8 cellular contexts compared by ENCODE assay signal in the genomic region with DNA sequence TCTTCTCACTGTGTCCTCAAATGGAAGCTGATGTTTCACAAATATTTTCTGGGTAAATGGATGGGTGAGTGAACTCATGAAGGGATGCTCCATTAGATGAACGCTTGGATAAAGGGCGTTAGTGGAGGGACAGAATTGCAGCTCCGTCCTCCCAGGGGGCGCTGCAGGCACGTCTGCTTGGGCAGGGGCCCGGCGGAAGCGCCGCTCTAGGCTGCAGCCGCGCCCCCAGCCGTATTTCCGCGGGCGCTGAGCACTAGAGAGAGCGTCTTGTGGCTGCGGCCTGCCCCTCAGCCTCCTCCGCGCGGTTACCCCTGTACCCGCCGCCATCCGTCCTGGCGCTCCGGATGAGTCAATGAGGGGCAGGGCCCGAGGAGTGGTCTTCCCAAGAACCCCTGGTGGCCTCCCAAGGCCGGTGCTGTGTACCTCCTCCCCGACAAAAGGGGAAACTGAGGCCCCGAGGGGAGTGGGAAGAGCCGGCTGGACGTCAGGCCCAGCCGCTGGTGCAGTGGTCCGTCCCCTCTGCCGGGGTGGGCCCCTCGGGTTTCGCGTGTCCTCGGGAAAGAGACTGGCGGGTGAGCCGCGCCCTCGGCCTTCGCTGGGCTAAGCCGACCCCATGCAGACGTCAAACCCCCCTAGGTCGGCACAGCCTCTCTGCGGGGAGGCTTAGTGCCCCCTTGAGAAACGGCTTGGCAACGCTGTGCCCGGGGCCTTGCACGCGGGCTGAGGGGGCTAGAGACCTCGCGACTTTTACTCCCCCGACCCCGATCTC. TPM values are rescaled to one million over a fixed set of nuclear protein-coding genes. Genes with fewer than 3 reads are reported as not detected.
A peak's percentile ranks its signal among the peaks of the same experiment; 100 is the strongest.
DNase-seq lines count a peak whose midpoint lies in the region; ATAC-seq lines count a peak whose summit lies in the region.

No MANE protein-coding gene starts in this region.

- H3K27me3 ChIP-seq in HUES48 (ENCODE audit: control insufficient read depth, insufficient read depth, low read length) (no peaks in the 10 kb centered on the region), endocrine pancreas (ENCODE audit: control insufficient read depth, insufficient read depth, low read length) (no peaks in the 10 kb centered on the region), mesendoderm (ENCODE audit: insufficient read depth, low read length, poor library complexity) (no peaks in the 10 kb centered on the region)

- peak overlapping the region; percentile 49 for H3K4me2 ChIP-seq in mesendoderm (ENCODE audit: low read length)

- H3K18ac ChIP-seq in mesendoderm (ENCODE audit: low read length) = peak overlapping the region; percentile 64

- H2AK5ac ChIP-seq in mesendoderm (ENCODE audit: low read length) = peak overlapping the region; percentile 39

- peak; percentile 91 for DNase-seq in COR-L47 (lab: John Stamatoyannopoulos, UW)
- peak; percentile 86 for DNase-seq in NOMO-1 treated with DMSO at 0.1 percent for 48 hours (lab: John Stamatoyannopoulos, UW; ENCODE audit: unreplicated experiment)
- peak; percentile 94 for DNase-seq in activated CD8-positive, alpha-beta memory T cell treated with anti-CD3 and anti-CD28 coated beads, Interleukin-2, amount 10 ng/mL, durations not matched to agents 7 days and 5 days
- DNase-seq in mesendoderm = peak; percentile 95
- peak; percentile 83 for DNase-seq in stimulated activated CD8-positive, alpha-beta memory T cell treated with anti-CD3 and anti-CD28 coated beads, Interleukin-12 subunit alpha, Interleukin-12 subunit beta, amount 100 ng/mL, for 24 hours (ENCODE audit: extremely low read depth)

- peak overlapping the region; percentile 77 for H3K27ac Mint-ChIP-seq in activated CD8-positive, alpha-beta memory T cell treated with anti-CD3 and anti-CD28 coated beads, Interleukin-2, amount 10 ng/mL, durations not matched to agents 7 days and 5 days

- peak overlapping the region; percentile 29 for H4K8ac ChIP-seq in mesendoderm (ENCODE audit: low read depth, low read length)

- H2BK5ac ChIP-seq in mesendoderm (ENCODE audit: low read length) = peak overlapping the region; percentile 62

- H3K36me3 ChIP-seq in HUES48 (ENCODE audit: control insufficient read depth, insufficient read depth, low read length) (peaks cover 24% of the 10 kb centered on the region), endocrine pancreas (ENCODE audit: control insufficient read depth, insufficient read depth, low read length) (no peaks in the 10 kb centered on the region), mesendoderm (ENCODE audit: control insufficient read depth, insufficient read depth, low read length) (peaks cover 3% of the 10 kb centered on the region)

- H3K27me3 Mint-ChIP-seq in activated CD8-positive, alpha-beta memory T cell treated with anti-CD3 and anti-CD28 coated beads, Interleukin-2, amount 10 ng/mL, durations not matched to agents 7 days and 5 days = peaks cover 9% of the 10 kb centered on the region

- peaks cover 6% of the 10 kb centered on the region for H3K36me3 Mint-ChIP-seq in activated CD8-positive, alpha-beta memory T cell treated with anti-CD3 and anti-CD28 coated beads, Interleukin-2, amount 10 ng/mL, durations not matched to agents 7 days and 5 days

- H3K4me3 ChIP-seq in HUES48 (ENCODE audit: low read depth, low read length) (peak overlapping the region; percentile 92), endocrine pancreas (ENCODE audit: control insufficient read depth, insufficient read depth, low read length) (peak overlapping the region; percentile 45), mesendoderm (ENCODE audit: low read length) (peak overlapping the region; percentile 86)

- no peak overlapping the region for H4K5ac ChIP-seq in mesendoderm (ENCODE audit: low read length)

- no peaks in the 10 kb centered on the region for H3K9me3 Mint-ChIP-seq in activated CD8-positive, alpha-beta memory T cell treated with anti-CD3 and anti-CD28 coated beads, Interleukin-2, amount 10 ng/mL, durations not matched to agents 7 days and 5 days (ENCODE audit: low read depth)

- H3K9ac ChIP-seq in HUES48 (ENCODE audit: low read depth, low read length) = peak overlapping the region; percentile 87
- H3K9ac ChIP-seq in endocrine pancreas (ENCODE audit: control insufficient read depth, insufficient read depth, low read length) = peak overlapping the region; percentile 94
- peak overlapping the region; percentile 77 for H3K9ac ChIP-seq in mesendoderm (ENCODE audit: low read length)

- H3K79me1 ChIP-seq in mesendoderm (ENCODE audit: low read length) = peaks cover 9% of the 10 kb centered on the region

- H3K27ac ChIP-seq in HUES48 (ENCODE audit: low read depth, low read length) (peak overlapping the region; percentile 82), mesendoderm (ENCODE audit: low read depth, low read length) (no peak overlapping the region)

- H3K4me1 ChIP-seq in HUES48 (ENCODE audit: control insufficient read depth, insufficient read depth, low read length) (peaks cover 10% of the 10 kb centered on the region), endocrine pancreas (ENCODE audit: control insufficient read depth, insufficient read depth, low read length) (no peaks in the 10 kb centered on the region), mesendoderm (ENCODE audit: control insufficient read depth, low read depth, low read length) (peaks cover 7% of the 10 kb centered on the region)

- H3K23ac ChIP-seq in mesendoderm (ENCODE audit: low read length) = peak overlapping the region; percentile 85

- peak overlapping the region; percentile 92 for H3K4ac ChIP-seq in mesendoderm (ENCODE audit: low read depth, low read length)

- H3K4me1 Mint-ChIP-seq in activated CD8-positive, alpha-beta memory T cell treated with anti-CD3 and anti-CD28 coated beads, Interleukin-2, amount 10 ng/mL, durations not matched to agents 7 days and 5 days = peaks cover 21% of the 10 kb centered on the region

- peaks cover 3% of the 10 kb centered on the region for H3K79me2 ChIP-seq in mesendoderm (ENCODE audit: control insufficient read depth, insufficient read depth, low read length)

- H3K56ac ChIP-seq in mesendoderm (ENCODE audit: low read length) = peak overlapping the region; percentile 82

- CTCF ChIA-PET in activated CD8-positive, alpha-beta memory T cell treated with anti-CD3 and anti-CD28 coated beads, Interleukin-2, amount 10 ng/mL, durations not matched to agents 7 days and 5 days (lab: Charles Lee) = interaction anchor here (0.8 to 7.1 kb wide), 15 partner anchors 9 to 515 kb away, joined by 3 to 125 read pairs (median 4); partner anchors contain the start of genes DHX35, RALGAPB, RPRD1B and SNHG17

- ATAC-seq in GM21381 (IDR thresholded peaks at IDR 0.05; ENCODE audit: unreplicated experiment) = peak; percentile 83
- peak; percentile 97 for ATAC-seq in activated CD8-positive, alpha-beta memory T cell treated with anti-CD3 and anti-CD28 coated beads, Interleukin-2, amount 10 ng/mL, durations not matched to agents 7 days and 5 days

- peak overlapping the region; percentile 72 for H3K4me3 Mint-ChIP-seq in activated CD8-positive, alpha-beta memory T cell treated with anti-CD3 and anti-CD28 coated beads, Interleukin-2, amount 10 ng/mL, durations not matched to agents 7 days and 5 days

- no peaks in the 10 kb centered on the region for H3K9me3 ChIP-seq in HUES48 (ENCODE audit: control insufficient read depth, insufficient read depth, low read length)
- H3K9me3 ChIP-seq in endocrine pancreas (ENCODE audit: control insufficient read depth, low read length) = no peaks in the 10 kb centered on the region

- no peak overlapping the region for H2BK120ac ChIP-seq in mesendoderm (ENCODE audit: low read depth, low read length)

- no peak overlapping the region for H2BK15ac ChIP-seq in mesendoderm (replicated peaks; ENCODE audit: low read depth)

- WGBS in mesendoderm (ENCODE audit: extremely low coverage, insufficient coverage, low lambda C conversion rate) = no CpG with 5 or more reads among the region's 56 CpGs

RNA-seq across cellular contexts. Expression of gene SNHG17, which starts 11.5 kb away (rescaled TPM):
- total RNA-seq in activated CD8-positive, alpha-beta memory T cell treated with anti-CD3 and anti-CD28 coated beads, Interleukin-2, amount 10 ng/mL, durations not matched to agents 7 days and 5 days = 100 to 1,000 TPM in 1 of 2 experiments, 10 to 100 TPM in 1; 92.3 to 123 TPM
- polyA plus RNA-seq in mesendoderm (2013, experiment 1 of 2) = 95.2 TPM
- 92.0 TPM for polyA plus RNA-seq in mesendoderm (2013, experiment 2 of 2)

RNA-seq across cellular contexts. Expression of gene RALGAPB, which starts 26.0 kb away (rescaled TPM):
- 10 to 100 TPM; 31.9 to 32.2 TPM for total RNA-seq in activated CD8-positive, alpha-beta memory T cell treated with anti-CD3 and anti-CD28 coated beads, Interleukin-2, amount 10 ng/mL, durations not matched to agents 7 days and 5 days
- polyA plus RNA-seq in mesendoderm (2013, experiment 1 of 2) = 18.1 TPM
- polyA plus RNA-seq in mesendoderm (2013, experiment 2 of 2) = 18.0 TPM
